22 cellular contexts compared by ENCODE assay signal in the genomic region with DNA sequence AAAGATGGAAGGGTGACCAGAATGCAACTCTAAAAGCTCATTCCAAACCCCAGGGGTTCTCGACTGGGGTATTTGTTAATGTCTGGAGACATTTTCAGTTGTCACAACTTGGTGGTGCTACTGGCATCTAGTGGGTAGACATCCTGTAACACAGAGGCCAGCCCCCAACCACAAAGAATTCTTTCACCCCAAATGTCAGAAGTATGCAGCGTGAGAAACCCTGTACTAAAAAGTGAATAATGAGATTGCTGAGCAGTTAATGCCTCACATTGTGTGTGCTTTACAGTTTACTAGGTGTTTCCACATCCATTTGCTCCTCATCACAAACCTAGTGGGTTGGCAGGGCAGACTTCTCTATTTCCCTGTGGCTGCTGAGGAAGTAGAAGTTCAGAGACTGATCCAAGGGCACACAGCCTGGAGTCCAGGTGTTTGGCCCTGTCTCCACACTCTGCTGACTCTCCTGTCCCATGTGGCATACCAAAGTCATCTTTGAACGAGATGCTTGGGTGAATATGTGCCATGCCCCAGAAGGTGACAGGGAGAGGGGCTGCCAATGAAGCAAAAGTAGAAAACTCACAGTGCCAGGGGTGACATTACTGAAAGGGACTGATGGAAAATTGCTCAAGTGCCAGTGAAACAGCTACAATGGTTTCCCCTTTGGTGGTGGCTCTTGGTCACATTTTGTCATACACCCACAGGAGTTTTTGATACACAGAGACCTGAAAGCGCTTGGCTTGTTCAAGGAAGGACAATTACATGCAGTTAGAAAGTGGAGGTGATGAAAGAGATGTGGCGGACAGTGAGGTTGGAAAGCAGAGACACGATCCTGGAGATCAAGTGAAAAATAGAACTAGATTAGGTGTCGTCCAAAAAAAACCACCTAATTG. TPM values are rescaled to one million over a fixed set of nuclear protein-coding genes. Genes with fewer than 3 reads are reported as not detected.
DNase-seq lines count a peak whose midpoint lies in the region; ATAC-seq and TF ChIP-seq lines count a peak whose summit lies in the region.
"Had no signal": no experiment of that assay in that cellular context is flagged by ENCODE, and none has a peak within 500 bp of the region (broad histone marks: within the 10 kb centered on the region; RNA-seq: fewer than 3 reads in every experiment).

No MANE protein-coding gene starts in this region.

- H3K36me3 Mint-ChIP-seq in activated CD8-positive, alpha-beta T cell treated with anti-CD3 and anti-CD28 coated beads for 36 hours (ENCODE audit: low read depth) = no peaks in the 10 kb centered on the region
- H3K36me3 Mint-ChIP-seq in activated CD8-positive, alpha-beta T cell treated with anti-CD3 and anti-CD28 coated beads, Interleukin-2, amount 10 ng/mL, durations not matched to agents 7 days and 5 days (ENCODE audit: low read depth) = no peaks in the 10 kb centered on the region
- H3K36me3 Mint-ChIP-seq in osteocyte (ENCODE audit: unreplicated experiment) = no peaks in the 10 kb centered on the region

- H3K9me3 ChIP-seq in right cardiac atrium (ENCODE audit: control insufficient read depth, low read length) = no peaks in the 10 kb centered on the region
- H3K9me3 ChIP-seq: body of pancreas, left lung, suprapubic skin had no signal

- WGBS in right cardiac atrium = 59% methylated on average over 7 of the region's 7 CpGs

- peak; percentile 46 for ATAC-seq in activated CD8-positive, alpha-beta T cell treated with anti-CD3 and anti-CD28 coated beads for 36 hours
- ATAC-seq in activated CD8-positive, alpha-beta T cell treated with anti-CD3 and anti-CD28 coated beads, Interleukin-2, amount 10 ng/mL, durations not matched to agents 7 days and 5 days = no peak
- ATAC-seq in right cardiac atrium = no peak
- peak; percentile 62 for ATAC-seq in stimulated activated naive CD8-positive, alpha-beta T cell treated with anti-CD3 and anti-CD28 coated beads, Interleukin-15, Interleukin-2, amounts not matched to agents 100 U/mL and 50 U/mL, for 24 hours
- ATAC-seq: activated T-cell treated with anti-CD3 and anti-CD28 coated beads, Interleukin-2, amount 50 U/mL, for 4 hours; body of pancreas; left lung had no signal

- no peaks in the 10 kb centered on the region for H3K27me3 ChIP-seq in right cardiac atrium (ENCODE audit: control insufficient read depth, insufficient read depth)
- H3K27me3 ChIP-seq: body of pancreas, left lung, suprapubic skin had no signal

- POLR2A ChIA-PET in activated CD8-positive, alpha-beta T cell treated with anti-CD3 and anti-CD28 coated beads for 36 hours (lab: Charles Lee) = no interaction called here
- POLR2A ChIA-PET in activated CD8-positive, alpha-beta T cell treated with anti-CD3 and anti-CD28 coated beads, Interleukin-2, amount 10 ng/mL, durations not matched to agents 7 days and 5 days (lab: Charles Lee) = no interaction called here

- peaks cover 9% of the 10 kb centered on the region for H3K4me1 Mint-ChIP-seq in activated CD8-positive, alpha-beta T cell treated with anti-CD3 and anti-CD28 coated beads for 36 hours (ENCODE audit: low read depth)
- peaks cover 5% of the 10 kb centered on the region for H3K4me1 Mint-ChIP-seq in activated CD8-positive, alpha-beta T cell treated with anti-CD3 and anti-CD28 coated beads, Interleukin-2, amount 10 ng/mL, durations not matched to agents 7 days and 5 days (ENCODE audit: low read depth)
- no peaks in the 10 kb centered on the region for H3K4me1 Mint-ChIP-seq in osteocyte (ENCODE audit: unreplicated experiment)

- intact Hi-C loops in activated CD8-positive, alpha-beta T cell treated with anti-CD3 and anti-CD28 coated beads for 36 hours (cut with micrococcal nuclease) = no loop called here
- intact Hi-C loops in right cardiac atrium (cut with DNase I) = no loop called here

- CTCF ChIA-PET in activated CD8-positive, alpha-beta T cell treated with anti-CD3 and anti-CD28 coated beads for 36 hours (lab: Charles Lee) = interaction anchor here (1.1 kb wide), 1 partner anchor 10 kb away, joined by 4 read pairs; a partner anchor contains a TSS
- CTCF ChIA-PET in activated CD8-positive, alpha-beta T cell treated with anti-CD3 and anti-CD28 coated beads, Interleukin-2, amount 10 ng/mL, durations not matched to agents 7 days and 5 days (lab: Charles Lee) = interaction anchor here (1.1 to 1.3 kb wide), 2 partner anchors 46 to 438 kb away, joined by 3 to 5 read pairs; no protein-coding TSS in a partner anchor

- H3K4me3 Mint-ChIP-seq in activated CD8-positive, alpha-beta T cell treated with anti-CD3 and anti-CD28 coated beads for 36 hours = no peak overlapping the region
- no peak overlapping the region for H3K4me3 Mint-ChIP-seq in activated CD8-positive, alpha-beta T cell treated with anti-CD3 and anti-CD28 coated beads, Interleukin-2, amount 10 ng/mL, durations not matched to agents 7 days and 5 days
- H3K4me3 Mint-ChIP-seq in osteocyte (ENCODE audit: unreplicated experiment) = no peak overlapping the region
- H3K4me3 Mint-ChIP-seq: activated T-cell treated with anti-CD3 and anti-CD28 coated beads, Interleukin-2, amount 50 U/mL, for 4 hours; T-helper 1 cell treated with Interleukin-12 subunit alpha and Interleukin-12 subunit beta and Interleukin-4 antibody, amounts not matched to agents 30 μg/mL and 1 μg/mL, for 36 hours had no signal

- H3K27ac ChIP-seq in right cardiac atrium (ENCODE audit: low read length) = peak overlapping the region; percentile 39
- H3K27ac ChIP-seq: body of pancreas, GM23248, suprapubic skin, VCaP had no signal

- H3K4me1 ChIP-seq in right cardiac atrium (ENCODE audit: control insufficient read depth, insufficient read depth, low read length) = peaks cover 3% of the 10 kb centered on the region
- H3K4me1 ChIP-seq: body of pancreas, left lung had no signal

- no peak for TF ChIP-seq CTCF in activated CD8-positive, alpha-beta T cell treated with anti-CD3 and anti-CD28 coated beads for 36 hours (IDR thresholded peaks at IDR 0.05)
- no peak for TF ChIP-seq CTCF in osteocyte (IDR thresholded peaks at IDR 0.05)

- no peak overlapping the region for H3K4me3 ChIP-seq in right cardiac atrium (ENCODE audit: low read length)
- H3K4me3 ChIP-seq: body of pancreas, GM23248, left lung, suprapubic skin had no signal

- H3K27me3 Mint-ChIP-seq in activated CD8-positive, alpha-beta T cell treated with anti-CD3 and anti-CD28 coated beads for 36 hours = peaks cover 9% of the 10 kb centered on the region
- H3K27me3 Mint-ChIP-seq in activated CD8-positive, alpha-beta T cell treated with anti-CD3 and anti-CD28 coated beads, Interleukin-2, amount 10 ng/mL, durations not matched to agents 7 days and 5 days (ENCODE audit: low read depth) = peaks cover 16% of the 10 kb centered on the region
- H3K27me3 Mint-ChIP-seq in osteocyte (ENCODE audit: unreplicated experiment) = peaks cover 48% of the 10 kb centered on the region

- no peaks in the 10 kb centered on the region for H3K9me3 Mint-ChIP-seq in activated CD8-positive, alpha-beta T cell treated with anti-CD3 and anti-CD28 coated beads for 36 hours
- H3K9me3 Mint-ChIP-seq in activated CD8-positive, alpha-beta T cell treated with anti-CD3 and anti-CD28 coated beads, Interleukin-2, amount 10 ng/mL, durations not matched to agents 7 days and 5 days (ENCODE audit: insufficient read depth) = no peaks in the 10 kb centered on the region
- no peaks in the 10 kb centered on the region for H3K9me3 Mint-ChIP-seq in osteocyte (ENCODE audit: unreplicated experiment)
- H3K9me3 Mint-ChIP-seq: activated T-cell treated with anti-CD3 and anti-CD28 coated beads, Interleukin-2, amount 50 U/mL, for 4 hours; T-helper 1 cell treated with Interleukin-12 subunit alpha and Interleukin-12 subunit beta and Interleukin-4 antibody, amounts not matched to agents 30 μg/mL and 1 μg/mL, for 36 hours had no signal

- no peak overlapping the region for H3K27ac Mint-ChIP-seq in activated CD8-positive, alpha-beta T cell treated with anti-CD3 and anti-CD28 coated beads for 36 hours
- no peak overlapping the region for H3K27ac Mint-ChIP-seq in activated CD8-positive, alpha-beta T cell treated with anti-CD3 and anti-CD28 coated beads, Interleukin-2, amount 10 ng/mL, durations not matched to agents 7 days and 5 days
- no peak overlapping the region for H3K27ac Mint-ChIP-seq in osteocyte (ENCODE audit: unreplicated experiment)
- H3K27ac Mint-ChIP-seq: T-helper 1 cell treated with Interleukin-12 subunit alpha and Interleukin-12 subunit beta and Interleukin-4 antibody, amounts not matched to agents 30 μg/mL and 1 μg/mL, for 36 hours had no signal

- DNase-seq in activated CD8-positive, alpha-beta T cell treated with anti-CD3 and anti-CD28 coated beads for 36 hours = peak; percentile 20
- no peak for DNase-seq in activated CD8-positive, alpha-beta T cell treated with anti-CD3 and anti-CD28 coated beads, Interleukin-2, amount 10 ng/mL, durations not matched to agents 7 days and 5 days
- peak; percentile 22 for DNase-seq in SKM-1 (lab: John Stamatoyannopoulos, UW; ENCODE audit: unreplicated experiment)
- DNase-seq in right cardiac atrium = no peak
- no peak for DNase-seq in stimulated activated naive CD8-positive, alpha-beta T cell treated with anti-CD3 and anti-CD28 coated beads, Interleukin-15, Interleukin-2, amounts not matched to agents 100 U/mL and 50 U/mL, for 24 hours
- no peak for DNase-seq in NCI-H774 (lab: John Stamatoyannopoulos, UW)
- no peak for DNase-seq in osteocyte (ENCODE audit: extremely low spot score, unreplicated experiment)
- no peak for DNase-seq in activated naive CD4-positive, alpha-beta T cell treated with Interleukin-2 at 50 U/mL for 16 hours
- DNase-seq: activated CD4-positive, alpha-beta T cell treated with anti-CD3 and anti-CD28 coated beads, Interleukin-2, amount 50 U/mL, for 4 hours; activated naive CD4-positive, alpha-beta T cell treated with anti-CD3 and anti-CD28 coated beads, Interleukin-2, amount 50 U/mL, for 16 hours; activated T-cell treated with anti-CD3 and anti-CD28 coated beads, Interleukin-2, amount 50 U/mL, for 4 hours; body of pancreas; C1 segment of cervical spinal cord; dermis blood vessel endothelial cell; DMS153; left lung; NCI-H1694; stimulated activated CD4-positive, alpha-beta T cell treated with anti-CD3 and anti-CD28 coated beads, Interleukin-2, amount 100 ng/mL, for 48 hours had no signal

RNA-seq across cellular contexts. Expression of a gene that starts 10.1 kb away (rescaled TPM):
- total RNA-seq in activated CD8-positive, alpha-beta T cell treated with anti-CD3 and anti-CD28 coated beads for 36 hours = 10 to 100 TPM; 12.2 to 17.5 TPM
- 10 to 100 TPM; 20.0 to 22.2 TPM for total RNA-seq in activated CD8-positive, alpha-beta T cell treated with anti-CD3 and anti-CD28 coated beads, Interleukin-2, amount 10 ng/mL, durations not matched to agents 7 days and 5 days
- 1 to 10 TPM in 3 of 4 donors, under 1 TPM in 1; 0.48 to 2.4 (median 1.5) TPM for total RNA-seq in right cardiac atrium
- polyA plus RNA-seq in right cardiac atrium = 0.16 TPM
- total RNA-seq in osteocyte = 0.60 and 1.4 TPM in 2 replicates

Comparison
In these comparisons a context has a peak if more than half of its experiments do, and no peak if none do; other contexts are left out.
1. ATAC-seq: peak in activated CD8-positive, alpha-beta T cell treated with anti-CD3 and anti-CD28 coated beads for 36 hours (single experiment) and stimulated activated naive CD8-positive, alpha-beta T cell treated with anti-CD3 and anti-CD28 coated beads, Interleukin-15, Interleukin-2, amounts not matched to agents 100 U/mL and 50 U/mL, for 24 hours (single experiment); none in activated CD8-positive, alpha-beta T cell treated with anti-CD3 and anti-CD28 coated beads, Interleukin-2, amount 10 ng/mL, durations not matched to agents 7 days and 5 days (single experiment) and right cardiac atrium (0 of 2).
2. DNase-seq: peak in activated CD8-positive, alpha-beta T cell treated with anti-CD3 and anti-CD28 coated beads for 36 hours (single experiment) and SKM-1 (single experiment); none in activated CD8-positive, alpha-beta T cell treated with anti-CD3 and anti-CD28 coated beads, Interleukin-2, amount 10 ng/mL, durations not matched to agents 7 days and 5 days (single experiment), right cardiac atrium (0 of 3), stimulated activated naive CD8-positive, alpha-beta T cell treated with anti-CD3 and anti-CD28 coated beads, Interleukin-15, Interleukin-2, amounts not matched to agents 100 U/mL and 50 U/mL, for 24 hours (single experiment), NCI-H774 (single experiment), osteocyte (single experiment) and activated naive CD4-positive, alpha-beta T cell treated with Interleukin-2 at 50 U/mL for 16 hours (single experiment).